ENCODE assay signal across 8 cellular contexts in genomic region chr12:53079226-53080117, GRCh38. TPM values are rescaled to one million over a fixed set of nuclear protein-coding genes. Genes with fewer than 3 reads are reported as not detected.
DNase-seq lines count a peak whose midpoint lies in the region; ATAC-seq and TF ChIP-seq lines count a peak whose summit lies in the region.

A gene with protein sequence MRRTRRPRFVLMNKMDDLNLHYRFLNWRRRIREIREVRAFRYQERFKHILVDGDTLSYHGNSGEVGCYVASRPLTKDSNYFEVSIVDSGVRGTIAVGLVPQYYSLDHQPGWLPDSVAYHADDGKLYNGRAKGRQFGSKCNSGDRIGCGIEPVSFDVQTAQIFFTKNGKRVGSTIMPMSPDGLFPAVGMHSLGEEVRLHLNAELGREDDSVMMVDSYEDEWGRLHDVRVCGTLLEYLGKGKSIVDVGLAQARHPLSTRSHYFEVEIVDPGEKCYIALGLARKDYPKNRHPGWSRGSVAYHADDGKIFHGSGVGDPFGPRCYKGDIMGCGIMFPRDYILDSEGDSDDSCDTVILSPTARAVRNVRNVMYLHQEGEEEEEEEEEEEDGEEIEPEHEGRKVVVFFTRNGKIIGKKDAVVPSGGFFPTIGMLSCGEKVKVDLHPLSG (minus strand): TSS chr12:53079390. CDS start chr12:53079333, 57 bp downstream.

- H3K4me2 ChIP-seq in PC-3 (ENCODE audit: low read length) = peak within 1 kb of the TSS; percentile 88

- peaks cover 20% of the 10 kb centered on the region for H3K79me2 ChIP-seq in PC-3 (ENCODE audit: low read length)

- intact Hi-C loops in PC-3 (cut with micrococcal nuclease) = loop anchor here (1.0 kb wide), 1 partner anchor 19 kb away; no protein-coding TSS in a partner anchor

- H3K36me3 ChIP-seq in PC-3 (ENCODE audit: low read depth, low read length) (peaks cover 5% of the 10 kb centered on the region), mucosa of stomach (ENCODE audit: control insufficient read depth, insufficient read depth, low read length) (peaks cover 6% of the 10 kb centered on the region)

- BruUV-seq in PC-3 (replicated peaks; lab: Mats Ljungman, UMichigan) = TSS peak; percentile 98

- H3F3A ChIP-seq in PC-3 (ENCODE audit: low read length, unreplicated experiment) = no peaks in the 10 kb centered on the region

- no peaks in the 10 kb centered on the region for H3K27me3 ChIP-seq in PC-3 (ENCODE audit: low read length)
- H3K27me3 ChIP-seq in mucosa of stomach (ENCODE audit: control insufficient read depth, insufficient read depth, low read length) = no peaks in the 10 kb centered on the region

- TF ChIP-seq RAD21 in Ishikawa (IDR thresholded peaks at IDR 0.05; ENCODE audit: low read depth) = no peak

- CTCF ChIA-PET in PC-3 (lab: Charles Lee) = interaction anchor here (0.7 to 2.0 kb wide), 6 partner anchors 13 to 342 kb away, joined by 3 to 17 read pairs (median 11); no protein-coding TSS in a partner anchor

- DNase-seq in DMS114 treated with DMSO at 0.1 percent for 48 hours (lab: John Stamatoyannopoulos, UW; ENCODE audit: unreplicated experiment) = peak; percentile 95
- DNase-seq in PC-3 = peak; percentile 97
- peak; percentile 95 for DNase-seq in activated T-cell treated with anti-CD3 and anti-CD28 coated beads for 48 hours (ENCODE audit: low read depth)
- peak; percentile 60 for DNase-seq in epithelial cell of prostate (ENCODE audit: low read depth, low spot score)
- peak; percentile 90 to 94 for DNase-seq in stimulated activated CD8-positive, alpha-beta memory T cell treated with anti-CD3 and anti-CD28 coated beads, Interleukin-7, amount 100 ng/mL, for 1 hour (ENCODE audit: low read depth in 2 of 2)

- TF ChIP-seq EP300 in Ishikawa (IDR thresholded peaks at IDR 0.05; ENCODE audit: borderline replicate concordance) = peak; percentile 50

- H3K4me3 ChIP-seq in PC-3 (ENCODE audit: low read length) (peak within 1 kb of the TSS; percentile 76), mucosa of stomach (ENCODE audit: low read length) (peak within 1 kb of the TSS; percentile 91)

- POLR2A ChIA-PET in PC-3 (lab: Charles Lee; ENCODE audit: unreplicated experiment) = interaction anchor here (0.5 to 1.1 kb wide), 13 partner anchors 8 to 1286 kb away, joined by 3 to 19 read pairs (median 5); partner anchors contain the start of genes EIF4B, IGFBP6 and KRT8

- H3K9ac ChIP-seq in PC-3 (ENCODE audit: low read length) (peak within 1 kb of the TSS; percentile 83), mucosa of stomach (ENCODE audit: low read length) (peak within 1 kb of the TSS; percentile 81)

- peak; percentile 99 for ATAC-seq in GM21576 (IDR thresholded peaks at IDR 0.05; ENCODE audit: unreplicated experiment)
- peak; percentile 96 for ATAC-seq in PC-3

- H3K9me3 ChIP-seq in PC-3 (ENCODE audit: low read length) (0 out of 2 replicates have a peak, but pooled peaks cover 2% of the 10 kb centered on the region), mucosa of stomach (ENCODE audit: control insufficient read depth, low read length) (no peaks in the 10 kb centered on the region)

- H3K4me1 ChIP-seq in PC-3 (ENCODE audit: insufficient read depth, low read length) = peaks cover 16% of the 10 kb centered on the region
- peaks cover 23% of the 10 kb centered on the region for H3K4me1 ChIP-seq in mucosa of stomach (ENCODE audit: control insufficient read depth, insufficient read depth, low read length)

- peak within 1 kb of the TSS; percentile 95 for H2AFZ ChIP-seq in PC-3 (ENCODE audit: low read length)

- TF ChIP-seq CTCF in PC-3 (conservative IDR thresholded peaks at IDR 0.05; ENCODE audit: low read depth, low read length) = no peak

- H3K9me2 ChIP-seq in PC-3 (replicated peaks; ENCODE audit: low read length) = no peaks in the 10 kb centered on the region

- no peaks in the 10 kb centered on the region for H4K20me1 ChIP-seq in PC-3 (ENCODE audit: low read length)

- H3K27ac ChIP-seq in PC-3 (ENCODE audit: low read length) (peak within 1 kb of the TSS; percentile 62), epithelial cell of prostate (peak within 1 kb of the TSS; percentile 69)

TF ChIP-seq in Ishikawa, 13 proteins besides CTCF, POLR2A, EP300 and RAD21:
- TF ChIP-seq, protein P1, sequence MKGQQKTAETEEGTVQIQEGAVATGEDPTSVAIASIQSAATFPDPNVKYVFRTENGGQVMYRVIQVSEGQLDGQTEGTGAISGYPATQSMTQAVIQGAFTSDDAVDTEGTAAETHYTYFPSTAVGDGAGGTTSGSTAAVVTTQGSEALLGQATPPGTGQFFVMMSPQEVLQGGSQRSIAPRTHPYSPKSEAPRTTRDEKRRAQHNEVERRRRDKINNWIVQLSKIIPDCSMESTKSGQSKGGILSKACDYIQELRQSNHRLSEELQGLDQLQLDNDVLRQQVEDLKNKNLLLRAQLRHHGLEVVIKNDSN (IDR thresholded peaks at IDR 0.05) = no peak
- TF ChIP-seq NFIC (IDR thresholded peaks at IDR 0.05) (peak; percentile 70), EGR1 (IDR thresholded peaks at IDR 0.05) (no peak; the same call in 1 of the 2 replicates), MAX (IDR thresholded peaks at IDR 0.05) (peak; percentile 66), YY1 (IDR thresholded peaks at IDR 0.05; ENCODE audit: low read depth) (0 out of 2 replicates have a peak, but pooled peaks have one; percentile 29), TCF12 (IDR thresholded peaks at IDR 0.05; ENCODE audit: low read depth) (peak; percentile 65), FOXM1 (IDR thresholded peaks at IDR 0.05; ENCODE audit: borderline replicate concordance, low read depth) (no peak), TEAD4 (IDR thresholded peaks at IDR 0.05) (peak; percentile 30; the same call in 1 of the 2 replicates), CEBPB (IDR thresholded peaks at IDR 0.05) (no peak), TAF1 (IDR thresholded peaks at IDR 0.05; ENCODE audit: low read depth) (peak; percentile 90), CREB1 (IDR thresholded peaks at IDR 0.05; ENCODE audit: low read depth) (peak; percentile 54), ZBTB7A (IDR thresholded peaks at IDR 0.05; ENCODE audit: low read depth) (no peak)
- TF ChIP-seq, protein P2, sequence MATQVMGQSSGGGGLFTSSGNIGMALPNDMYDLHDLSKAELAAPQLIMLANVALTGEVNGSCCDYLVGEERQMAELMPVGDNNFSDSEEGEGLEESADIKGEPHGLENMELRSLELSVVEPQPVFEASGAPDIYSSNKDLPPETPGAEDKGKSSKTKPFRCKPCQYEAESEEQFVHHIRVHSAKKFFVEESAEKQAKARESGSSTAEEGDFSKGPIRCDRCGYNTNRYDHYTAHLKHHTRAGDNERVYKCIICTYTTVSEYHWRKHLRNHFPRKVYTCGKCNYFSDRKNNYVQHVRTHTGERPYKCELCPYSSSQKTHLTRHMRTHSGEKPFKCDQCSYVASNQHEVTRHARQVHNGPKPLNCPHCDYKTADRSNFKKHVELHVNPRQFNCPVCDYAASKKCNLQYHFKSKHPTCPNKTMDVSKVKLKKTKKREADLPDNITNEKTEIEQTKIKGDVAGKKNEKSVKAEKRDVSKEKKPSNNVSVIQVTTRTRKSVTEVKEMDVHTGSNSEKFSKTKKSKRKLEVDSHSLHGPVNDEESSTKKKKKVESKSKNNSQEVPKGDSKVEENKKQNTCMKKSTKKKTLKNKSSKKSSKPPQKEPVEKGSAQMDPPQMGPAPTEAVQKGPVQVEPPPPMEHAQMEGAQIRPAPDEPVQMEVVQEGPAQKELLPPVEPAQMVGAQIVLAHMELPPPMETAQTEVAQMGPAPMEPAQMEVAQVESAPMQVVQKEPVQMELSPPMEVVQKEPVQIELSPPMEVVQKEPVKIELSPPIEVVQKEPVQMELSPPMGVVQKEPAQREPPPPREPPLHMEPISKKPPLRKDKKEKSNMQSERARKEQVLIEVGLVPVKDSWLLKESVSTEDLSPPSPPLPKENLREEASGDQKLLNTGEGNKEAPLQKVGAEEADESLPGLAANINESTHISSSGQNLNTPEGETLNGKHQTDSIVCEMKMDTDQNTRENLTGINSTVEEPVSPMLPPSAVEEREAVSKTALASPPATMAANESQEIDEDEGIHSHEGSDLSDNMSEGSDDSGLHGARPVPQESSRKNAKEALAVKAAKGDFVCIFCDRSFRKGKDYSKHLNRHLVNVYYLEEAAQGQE (IDR thresholded peaks at IDR 0.05; ENCODE audit: low read depth) = no peak

RNA-seq across cellular contexts. Expression of the gene that starts here (rescaled TPM):
- total RNA-seq in PC-3 (2014; rRNA removed) = 18.5 and 24.1 TPM in 2 replicates

Comparison
In these comparisons a context has a peak if more than half of its experiments do, and no peak if none do; other contexts are left out.
1. Peak in every context shown above with its lines: DNase-seq, ATAC-seq, H3K4me3 ChIP-seq and H3K27ac ChIP-seq.